Comparison of ENCODE assay signal across 1 cellular context in genomic region chr17:45225964-45226530, GRCh38.
TF ChIP-seq lines count a peak whose summit lies in the region.

No MANE protein-coding gene starts in this region.

TF ChIP-seq in K562, 482 proteins besides CTCF, POLR2A, EP300 and RAD21 (continued from another document and continues in another):
- TF ChIP-seq ZNF740 (CRISPR knock-in tag; IDR thresholded peaks at IDR 0.05), result peak; percentile 94
- no peak; a peak in 1 of 4 replicates for TF ChIP-seq ZNF740 (tag; IDR thresholded peaks at IDR 0.05)
- TF ChIP-seq TCF15 (CRISPR knock-in tag; IDR thresholded peaks at IDR 0.05), result no peak
- TF ChIP-seq ATF7 (IDR thresholded peaks at IDR 0.05), result peak; percentile 63
- TF ChIP-seq PURB (CRISPR knock-in tag; IDR thresholded peaks at IDR 0.05; ENCODE audit: low read depth), result no peak
- TF ChIP-seq EZH2 (IDR thresholded peaks at IDR 0.05; ENCODE audit: borderline replicate concordance, low read depth, low read length), result no peak
- TF ChIP-seq STAT5A (IDR thresholded peaks at IDR 0.05; ENCODE audit: borderline replicate concordance, low read length), result no peak
- no peak for TF ChIP-seq MTF1 (CRISPR knock-in tag; IDR thresholded peaks at IDR 0.05; ENCODE audit: borderline replicate concordance)
- TF ChIP-seq EWSR1 (IDR thresholded peaks at IDR 0.05; ENCODE audit: borderline replicate concordance, low read depth, partially characterized antibody), result no peak
- TF ChIP-seq JUN (IDR thresholded peaks at IDR 0.05; ENCODE audit: borderline replicate concordance, low read depth, low read length), result no peak
- TF ChIP-seq JUN (CRISPR knock-in tag; IDR thresholded peaks at IDR 0.05; ENCODE audit: borderline replicate concordance), result no peak
- no peak for TF ChIP-seq ADNP (tag; IDR thresholded peaks at IDR 0.05)
- TF ChIP-seq RFX5 (IDR thresholded peaks at IDR 0.05; ENCODE audit: low read depth, low read length), result no peak
- peak; percentile 64 for TF ChIP-seq TBP (optimal IDR thresholded peaks at IDR 0.05; ENCODE audit: low read depth, low read length)
- no peak for TF ChIP-seq USF1 (CRISPR knock-in tag; IDR thresholded peaks at IDR 0.05)
- TF ChIP-seq HNRNPK (IDR thresholded peaks at IDR 0.05; ENCODE audit: low read depth, low read length, poor library complexity, severe bottlenecking), result no peak
- no peak for TF ChIP-seq U2AF2 (optimal IDR thresholded peaks at IDR 0.05; ENCODE audit: low read depth, low read length)
- peak; percentile 80 for TF ChIP-seq POLR2B (IDR thresholded peaks at IDR 0.05; ENCODE audit: low read depth, partially characterized antibody)
- TF ChIP-seq RBBP5 (IDR thresholded peaks at IDR 0.05; ENCODE audit: borderline replicate concordance, insufficient read depth, low read length, poor library complexity, severe bottlenecking), result no peak
- TF ChIP-seq MED1 (CRISPR knock-in tag; IDR thresholded peaks at IDR 0.05; ENCODE audit: borderline replicate concordance), result no peak
- TF ChIP-seq ATF6 (CRISPR knock-in tag; IDR thresholded peaks at IDR 0.05), result no peak
- peak; percentile 16 to 55; a peak in 1 of 4 replicates for TF ChIP-seq KDM1A (IDR thresholded peaks at IDR 0.05)
- TF ChIP-seq ZNF239 (CRISPR knock-in tag; IDR thresholded peaks at IDR 0.05), result no peak
- TF ChIP-seq PREB (CRISPR knock-in tag; IDR thresholded peaks at IDR 0.05), result no peak
- no peak for TF ChIP-seq EHMT2 (IDR thresholded peaks at IDR 0.05)
- TF ChIP-seq ZNF655 (CRISPR knock-in tag; IDR thresholded peaks at IDR 0.05), result no peak
- TF ChIP-seq SMARCA4 (IDR thresholded peaks at IDR 0.05), result peak; percentile 61; the same call in 1 of the 2 replicates
- no peak for TF ChIP-seq SMAD2 (IDR thresholded peaks at IDR 0.05; ENCODE audit: low read depth, low read length)
- no peak for TF ChIP-seq ZZZ3 (IDR thresholded peaks at IDR 0.05)
- 0 out of 2 replicates have a peak, but pooled peaks have one; percentile 12 for TF ChIP-seq MTA2 (IDR thresholded peaks at IDR 0.05; ENCODE audit: low read depth)
- TF ChIP-seq NR2C1 (IDR thresholded peaks at IDR 0.05), result peak; percentile 41; the same call in 1 of the 2 replicates
- 0 out of 2 replicates have a peak, but pooled peaks have one; percentile 21 for TF ChIP-seq NR2C1 (tag; IDR thresholded peaks at IDR 0.05)
- TF ChIP-seq HNRNPUL1 (IDR thresholded peaks at IDR 0.05; ENCODE audit: low read length), result no peak
- TF ChIP-seq PATZ1 (CRISPR knock-in tag; IDR thresholded peaks at IDR 0.05; ENCODE audit: borderline replicate concordance), result no peak; the same call in 1 of the 2 replicates
- peak; percentile 68; the same call in 1 of the 2 replicates for TF ChIP-seq DMBX1 (CRISPR knock-in tag; IDR thresholded peaks at IDR 0.05; ENCODE audit: borderline replicate concordance)
- no peak for TF ChIP-seq ZNF197 (CRISPR knock-in tag; IDR thresholded peaks at IDR 0.05; ENCODE audit: low read depth)
- peak in 1 of 2 experiments; percentile 50; a peak in 1 of 4 replicates for TF ChIP-seq ZNF318 (IDR thresholded peaks at IDR 0.05; ENCODE audit: borderline replicate concordance in 1 of 2, low read depth in 1 of 2)
- TF ChIP-seq THAP12 (CRISPR knock-in tag; IDR thresholded peaks at IDR 0.05), result peak; percentile 39; the same call in 1 of the 2 replicates
- TF ChIP-seq CBFB (CRISPR knock-in tag; IDR thresholded peaks at IDR 0.05), result no peak
- no peak for TF ChIP-seq TARDBP (IDR thresholded peaks at IDR 0.05)
- TF ChIP-seq HNRNPH1 (optimal IDR thresholded peaks at IDR 0.05; ENCODE audit: low read depth, low read length), result no peak
